Comparison of ENCODE assay signal across 8 cellular contexts in the genomic region with DNA sequence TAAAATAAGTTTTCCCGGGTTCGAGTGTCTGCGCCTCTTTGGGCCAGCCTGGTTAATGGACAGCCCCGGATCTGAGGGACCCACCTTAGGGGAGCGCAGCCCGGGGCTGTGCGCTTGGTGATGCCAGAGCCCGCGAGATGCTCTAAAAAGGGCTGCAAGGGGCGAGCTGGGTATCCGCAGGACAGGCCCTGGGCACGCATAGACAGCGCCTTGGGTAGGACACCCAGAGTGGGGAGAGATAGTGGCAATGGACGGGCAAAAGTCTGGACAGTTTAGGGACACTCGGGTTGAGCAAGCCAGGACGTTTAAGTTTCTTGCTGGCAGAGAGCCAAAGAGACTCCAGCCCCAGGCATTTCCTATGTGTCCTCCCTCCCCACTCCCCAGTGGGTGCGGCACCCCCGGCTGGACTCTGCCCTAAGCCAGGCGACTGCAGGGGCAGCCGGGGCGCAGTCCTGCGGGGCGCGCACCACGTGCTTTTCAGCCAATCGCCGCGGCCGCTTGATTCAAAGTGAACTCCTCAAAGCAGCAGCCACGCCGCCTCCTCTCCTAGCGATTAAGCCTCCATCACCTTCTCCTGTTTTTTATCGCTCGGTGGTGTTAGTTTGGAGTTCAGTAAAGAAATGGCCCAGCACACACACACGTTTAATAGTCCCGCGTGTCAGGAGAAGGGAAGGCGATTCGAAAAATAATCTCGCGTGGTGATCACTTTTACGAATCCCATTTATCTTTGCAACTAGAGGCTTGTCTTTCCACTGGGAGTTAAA. TPM values are rescaled to one million over a fixed set of nuclear protein-coding genes. Genes with fewer than 3 reads are reported as not detected.
A peak's percentile ranks its signal among the peaks of the same experiment; 100 is the strongest.
DNase-seq lines count a peak whose midpoint lies in the region; ATAC-seq and TF ChIP-seq lines count a peak whose summit lies in the region.

No MANE protein-coding gene starts in this region.

- H3K27ac Mint-ChIP-seq in activated naive CD4-positive, alpha-beta T cell treated with anti-CD3 and anti-CD28 coated beads, Interleukin-2, amount 10 ng/mL, durations not matched to agents 7 days and 5 days = peak overlapping the region; percentile 38
- H3K27ac Mint-ChIP-seq in glutamatergic neuron (ENCODE audit: unreplicated experiment) = peak overlapping the region; percentile 92

- CTCF ChIA-PET in activated naive CD4-positive, alpha-beta T cell treated with anti-CD3 and anti-CD28 coated beads, Interleukin-2, amount 10 ng/mL, durations not matched to agents 7 days and 5 days (lab: Charles Lee) = interaction anchor here (0.6 to 3.0 kb wide), 8 partner anchors 12 to 739 kb away, joined by 3 to 20 read pairs (median 3); no protein-coding TSS in a partner anchor

- TF ChIP-seq POLR2A in vagina (IDR thresholded peaks at IDR 0.05) = no peak

- TF ChIP-seq CTCF in glutamatergic neuron (IDR thresholded peaks at IDR 0.05; ENCODE audit: partially characterized antibody, unreplicated experiment) = no peak
- TF ChIP-seq CTCF in vagina (IDR thresholded peaks at IDR 0.05) = no peak

- DNase-seq in AG08396 (ENCODE audit: low spot score) (peak; percentile 67), NOMO-1 treated with dmso at 0.1 percent for 144 hours (lab: John Stamatoyannopoulos, UW; ENCODE audit: unreplicated experiment) (peak; percentile 57), glutamatergic neuron (peak; percentile 83), vagina (ENCODE audit: extremely low spot score in 2 of 2) (no peak)
- peak; percentile 65 for DNase-seq in activated naive CD4-positive, alpha-beta T cell treated with anti-CD3 and anti-CD28 coated beads, Interleukin-2, amount 10 ng/mL, durations not matched to agents 7 days and 5 days

- intact Hi-C loops in vagina (cut with DNase I) = loop anchor here (5.0 kb wide), 1 partner anchor 609 kb away; no protein-coding TSS in a partner anchor

- peak overlapping the region; percentile 78 for H3K4me3 Mint-ChIP-seq in activated naive CD4-positive, alpha-beta T cell treated with anti-CD3 and anti-CD28 coated beads, Interleukin-2, amount 10 ng/mL, durations not matched to agents 7 days and 5 days
- H3K4me3 Mint-ChIP-seq in glutamatergic neuron (ENCODE audit: unreplicated experiment) = peak overlapping the region; percentile 88

- H2AFZ ChIP-seq in neuron (ENCODE audit: low read depth, low read length) = peak overlapping the region; percentile 71

- peaks cover 32% of the 10 kb centered on the region for H3K4me1 Mint-ChIP-seq in activated naive CD4-positive, alpha-beta T cell treated with anti-CD3 and anti-CD28 coated beads, Interleukin-2, amount 10 ng/mL, durations not matched to agents 7 days and 5 days
- H3K4me1 Mint-ChIP-seq in glutamatergic neuron (ENCODE audit: low read depth, unreplicated experiment) = peaks cover 37% of the 10 kb centered on the region

- peak overlapping the region; percentile 80 for H3K27ac ChIP-seq in vagina

- H3K27me3 Mint-ChIP-seq in activated naive CD4-positive, alpha-beta T cell treated with anti-CD3 and anti-CD28 coated beads, Interleukin-2, amount 10 ng/mL, durations not matched to agents 7 days and 5 days = peaks cover 55% of the 10 kb centered on the region
- peaks cover 16% of the 10 kb centered on the region for H3K27me3 Mint-ChIP-seq in glutamatergic neuron (ENCODE audit: unreplicated experiment)

- no peaks in the 10 kb centered on the region for H3K9me3 Mint-ChIP-seq in activated naive CD4-positive, alpha-beta T cell treated with anti-CD3 and anti-CD28 coated beads, Interleukin-2, amount 10 ng/mL, durations not matched to agents 7 days and 5 days
- H3K9me3 Mint-ChIP-seq in glutamatergic neuron (ENCODE audit: unreplicated experiment) = peaks cover 19% of the 10 kb centered on the region

- peak; percentile 27 for ATAC-seq in GM18867 (IDR thresholded peaks at IDR 0.05; ENCODE audit: unreplicated experiment)
- ATAC-seq in HG03097 (IDR thresholded peaks at IDR 0.05; ENCODE audit: low FRiP score, unreplicated experiment) = peak; percentile 18

- no peaks in the 10 kb centered on the region for H3K36me3 Mint-ChIP-seq in activated naive CD4-positive, alpha-beta T cell treated with anti-CD3 and anti-CD28 coated beads, Interleukin-2, amount 10 ng/mL, durations not matched to agents 7 days and 5 days
- H3K36me3 Mint-ChIP-seq in glutamatergic neuron (ENCODE audit: unreplicated experiment) = peaks cover under 1% of the 10 kb centered on the region

- H3K36me3 ChIP-seq in neuron (ENCODE audit: insufficient read depth, low read length) (peaks cover 6% of the 10 kb centered on the region), vagina (no peaks in the 10 kb centered on the region)

- H3K27me3 ChIP-seq in neuron (ENCODE audit: insufficient read depth, low read length) = no peaks in the 10 kb centered on the region
- H3K27me3 ChIP-seq in vagina = no peaks in the 10 kb centered on the region

- H3K4me3 ChIP-seq in neuron (ENCODE audit: low read length) (peak overlapping the region; percentile 79), vagina (peak overlapping the region; percentile 69 to 81)

- H3K9me3 ChIP-seq in neuron (ENCODE audit: low read length) (no peaks in the 10 kb centered on the region), vagina (no peaks in the 10 kb centered on the region)

- H3K4me1 ChIP-seq in neuron (ENCODE audit: insufficient read depth, low read length) (peaks cover 35% of the 10 kb centered on the region), vagina (peaks cover 33% of the 10 kb centered on the region)

RNA-seq across cellular contexts. Expression of a gene that starts 0.7 kb away (rescaled TPM):
- total RNA-seq in glutamatergic neuron (ENCODE audit: unreplicated experiment) (302 TPM), vagina (7.1 TPM)

RNA-seq across cellular contexts. Expression of a gene that starts 43.8 kb away (rescaled TPM):
- total RNA-seq in glutamatergic neuron (ENCODE audit: unreplicated experiment) = 13.5 TPM
- 118 TPM for total RNA-seq in vagina

Comparison
In these comparisons a context has a peak if more than half of its experiments do, and no peak if none do; other contexts are left out.
1. DNase-seq: peak in AG08396 (single experiment), NOMO-1 treated with dmso at 0.1 percent for 144 hours (single experiment), activated naive CD4-positive, alpha-beta T cell treated with anti-CD3 and anti-CD28 coated beads, Interleukin-2, amount 10 ng/mL, durations not matched to agents 7 days and 5 days (single experiment) and glutamatergic neuron (single experiment); none in vagina (0 of 2).
2. RNA of a gene that starts 0.7 kb away (total RNA-seq): 302 TPM in glutamatergic neuron (single experiment); 7.1 TPM in vagina (single experiment); every median in the first group is over 10 times any median in the second.